Comparison of ENCODE assay signal across 32 cellular contexts in the genomic region with DNA sequence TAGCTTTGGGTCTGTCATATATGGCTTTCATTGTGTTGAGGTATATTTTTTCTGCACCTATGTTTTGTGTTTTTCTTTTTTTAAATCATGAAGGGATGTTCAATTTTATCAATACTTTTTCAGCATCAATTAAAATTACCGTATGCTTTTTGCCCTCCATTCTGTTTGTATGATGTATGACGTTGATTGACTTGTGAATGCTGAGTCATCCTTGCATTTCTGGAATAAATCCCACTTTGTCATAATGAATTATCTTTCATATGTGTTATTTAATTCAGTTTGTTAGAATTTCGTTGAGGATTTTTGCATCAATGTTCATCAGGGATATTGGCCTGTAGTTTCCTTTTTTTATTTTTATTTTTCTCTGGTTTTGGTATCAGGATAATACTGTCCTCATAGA.
"Had no signal": no experiment of that assay in that cellular context is flagged by ENCODE, and none has a peak within 500 bp of the region (broad histone marks: within the 10 kb centered on the region; RNA-seq: fewer than 3 reads in every experiment).

No MANE protein-coding gene starts in this region.

- H3K27ac ChIP-seq: adrenal gland, ascending aorta, cardiac muscle cell, VCaP had no signal

- FAIRE-seq: bronchial epithelial cell had no signal

- H3K27me3 ChIP-seq: adrenal gland, ascending aorta, cardiac muscle cell had no signal

- H3K36me3 ChIP-seq: adrenal gland, ascending aorta, cardiac muscle cell had no signal

- DNase-seq: activated B cell treated with CpG ODN at 0.5 μM for 24 hours; activated CD4-positive, alpha-beta memory T cell treated with anti-CD3 and anti-CD28 coated beads for 36 hours; activated CD4-positive, alpha-beta T cell treated with anti-CD3 and anti-CD28 coated beads for 4 hours; activated CD4-positive, alpha-beta T cell treated with anti-CD3 and anti-CD28 coated beads, Interleukin-2, amount 10 ng/mL, durations not matched to agents 24 days and 14 days; activated CD4-positive, alpha-beta T cell treated with anti-CD3 and anti-CD28 coated beads, Interleukin-2, amount 50 U/mL, for 1 hour; activated CD4-positive, alpha-beta T cell treated with anti-CD3 and anti-CD28 coated beads, Interleukin-2, amount 50 U/mL, for 4 hours; activated CD4-positive, CD25-positive, alpha-beta regulatory T cell treated with anti-CD3 and anti-CD28 coated beads, Interleukin-2, amount 50 U/mL, for 72 hours; activated CD8-positive, alpha-beta memory T cell treated with anti-CD3 and anti-CD28 coated beads, Interleukin-2, amount 50 U/mL, for 4 hours; activated CD8-positive, alpha-beta T cell treated with anti-CD3 and anti-CD28 coated beads for 36 hours; activated effector memory CD4-positive, alpha-beta T cell treated with anti-CD3 and anti-CD28 coated beads, Interleukin-2, amount 50 U/mL, for 16 hours; activated gamma-delta T cell treated with Interleukin-2 at 50 U/mL for 16 hours; activated naive CD4-positive, alpha-beta T cell; activated naive CD4-positive, alpha-beta T cell treated with anti-CD3 and anti-CD28 coated beads for 36 hours; activated naive CD4-positive, alpha-beta T cell treated with anti-CD3 and anti-CD28 coated beads, Interleukin-2, amount 50 U/mL, for 16 hours; activated naive CD8-positive, alpha-beta T cell treated with anti-CD3 and anti-CD28 coated beads for 36 hours; activated T-cell treated with anti-CD3 and anti-CD28 coated beads for 4 hours; activated T-cell treated with anti-CD3 and anti-CD28 coated beads, Interleukin-2, amount 50 U/mL, for 1 hour; activated T-cell treated with anti-CD3 and anti-CD28 coated beads, Interleukin-2, amount 50 U/mL, for 4 hours; activated T-cell treated with anti-CD3 and anti-CD28 coated beads, Interleukin-2, amount 50 U/mL, for 72 hours; adrenal gland; amniotic stem cell; anterior cingulate cortex; caudate nucleus; cerebellar nuclear complex; T-helper 2 cell; T-helper 9 cell had no signal

- H3K4me3 ChIP-seq: adrenal gland, ascending aorta, cardiac muscle cell had no signal

- H3K9me3 ChIP-seq: adrenal gland, ascending aorta had no signal

- H3K4me1 ChIP-seq: adrenal gland, ascending aorta had no signal

- ATAC-seq: activated CD8-positive, alpha-beta T cell treated with anti-CD3 and anti-CD28 coated beads for 36 hours; activated naive CD4-positive, alpha-beta T cell treated with anti-CD3 and anti-CD28 coated beads, Interleukin-2, amount 50 U/mL, for 72 hours; activated T-cell treated with anti-CD3 and anti-CD28 coated beads, Interleukin-2, amount 50 U/mL, for 4 hours; activated T-cell treated with anti-CD3 and anti-CD28 coated beads, Interleukin-2, amount 50 U/mL, for 72 hours; activated T-helper 17 cell treated with anti-CD3 and anti-CD28 coated beads, Interleukin-2, amount 50 U/mL, for 72 hours had no signal
